Comparison of ENCODE assay signal across 8 cellular contexts in genomic region chr17:27430882-27431491, GRCh38. TPM values are rescaled to one million over a fixed set of nuclear protein-coding genes. Genes with fewer than 3 reads are reported as not detected.
DNase-seq lines count a peak whose midpoint lies in the region; ATAC-seq and TF ChIP-seq lines count a peak whose summit lies in the region.

No MANE protein-coding gene starts in this region.

- no peaks in the 10 kb centered on the region for H3K79me1 ChIP-seq in IMR-90 (ENCODE audit: low read depth in 1 of 2, low read length in 2 of 2)

- no peak overlapping the region for H2AK9ac ChIP-seq in IMR-90 (replicated peaks; ENCODE audit: low read depth, low read length, poor library complexity)

- H4K5ac ChIP-seq in IMR-90 (ENCODE audit: low read depth, low read length), result no peak overlapping the region

- POLR2A ChIA-PET in IMR-90 (lab: Charles Lee; ENCODE audit: unreplicated experiment), result no interaction called here

- BruUV-seq in Calu3 (replicated peaks; lab: Mats Ljungman, UMichigan) (no TSS peak), IMR-90 (replicated peaks; lab: Mats Ljungman, UMichigan) (no TSS peak)

- intact Hi-C loops in Calu3 (cut with micrococcal nuclease; ENCODE audit: unreplicated experiment), result no loop called here
- intact Hi-C loops in IMR-90 (cut with micrococcal nuclease), result loop anchor here (2.0 to 5.0 kb wide), 2 partner anchors 79 to 184 kb away; no protein-coding TSS in a partner anchor

- no peaks in the 10 kb centered on the region for H3K9me3 ChIP-seq in IMR-90 (ENCODE audit: control insufficient read depth, insufficient read depth, low read length)

- H3K27ac ChIP-seq in IMR-90 (ENCODE audit: insufficient read depth, low read length) (no peak overlapping the region), brain microvascular endothelial cell (no peak overlapping the region)

- DNase-seq in Calu3, result peak; percentile 69
- DNase-seq in IMR-90, result peak; percentile 51
- DNase-seq in brain microvascular endothelial cell, result peak; percentile 38
- DNase-seq in left kidney (ENCODE audit: low read depth, low spot score), result peak; percentile 59
- no peak for DNase-seq in DMS79 treated with DMSO at 0.1 percent for 48 hours (lab: John Stamatoyannopoulos, UW)
- DNase-seq in cerebellar nuclear complex (lab: John Stamatoyannopoulos, UW), result no peak
- DNase-seq in activated gamma-delta T cell treated with Interleukin-2 at 50 U/mL for 16 hours, result no peak

- H3K4ac ChIP-seq in IMR-90 (ENCODE audit: low read depth, low read length), result peak overlapping the region; percentile 56

- H2AK5ac ChIP-seq in IMR-90 (ENCODE audit: low read depth, low read length), result peak overlapping the region; percentile 85

- H3K36me3 Mint-ChIP-seq in Calu3 (ENCODE audit: insufficient read depth, unreplicated experiment), result no peaks in the 10 kb centered on the region

- H3K9me3 Mint-ChIP-seq in Calu3 (ENCODE audit: low read depth, unreplicated experiment), result no peaks in the 10 kb centered on the region

- CTCF ChIA-PET in Calu3 (lab: Charles Lee), result no interaction called here
- CTCF ChIA-PET in IMR-90 (lab: Yijun Ruan, JAX), result interaction anchor here (0.6 to 1.1 kb wide), 4 partner anchors 14 to 168 kb away, joined by 3 to 4 read pairs (median 3); no protein-coding TSS in a partner anchor

- no peak overlapping the region for H3K56ac ChIP-seq in IMR-90 (ENCODE audit: extremely low read depth, insufficient read depth, low read length)

- 80% methylated on average over 3 of the region's 10 CpGs; no CpG with 5 or more reads in 1 of the 2 experiments for WGBS in IMR-90 (ENCODE audit: extremely low coverage in 2 of 2, insufficient read length in 1 of 2), 2 experiments

- H3K36me3 ChIP-seq in IMR-90 (ENCODE audit: control insufficient read depth, insufficient read depth, low read length) (no peaks in the 10 kb centered on the region), brain microvascular endothelial cell (replicated peaks) (no peaks in the 10 kb centered on the region)

- H3K18ac ChIP-seq in IMR-90 (ENCODE audit: low read depth, low read length), result no peak overlapping the region

- in situ Hi-C loops in IMR-90 (cut with MboI; ENCODE audit: low sequenced_read_pairs), result loop anchor here (25.0 kb wide), 1 partner anchor 194 kb away; no protein-coding TSS in a partner anchor
- in situ Hi-C loops in brain microvascular endothelial cell (cut with HindIII; ENCODE audit: low pct_ligation_motif_present, low sequenced_read_pairs), result loop anchor here (25.0 kb wide), 1 partner anchor 106 kb away; no protein-coding TSS in a partner anchor

- no peaks in the 10 kb centered on the region for H3K9me1 ChIP-seq in IMR-90 (ENCODE audit: insufficient read depth, low read length)

- H4K20me1 ChIP-seq in IMR-90 (ENCODE audit: insufficient read depth, low read length), result no peaks in the 10 kb centered on the region

- peak overlapping the region; percentile 36 for H2BK15ac ChIP-seq in IMR-90 (ENCODE audit: low read depth, low read length)

- H3K27ac Mint-ChIP-seq in Calu3 (ENCODE audit: unreplicated experiment), result no peak overlapping the region

- TF ChIP-seq CTCF in Calu3 (IDR thresholded peaks at IDR 0.05; ENCODE audit: unreplicated experiment) (peak; percentile 57), IMR-90 (conservative IDR thresholded peaks at IDR 0.05; ENCODE audit: low read depth, low read length) (peak; percentile 70), brain microvascular endothelial cell (IDR thresholded peaks at IDR 0.05; ENCODE audit: low read depth, low read length, missing control alignments) (peak; percentile 88)

- H3K27me3 ChIP-seq in IMR-90 (ENCODE audit: control insufficient read depth, insufficient read depth, low read length) (no peaks in the 10 kb centered on the region), brain microvascular endothelial cell (replicated peaks) (no peaks in the 10 kb centered on the region)

- no peak overlapping the region for H2BK5ac ChIP-seq in IMR-90 (ENCODE audit: low read depth, low read length, poor library complexity, severe bottlenecking)

- H2BK20ac ChIP-seq in IMR-90 (ENCODE audit: low read depth, low read length), result peak overlapping the region; percentile 74; the same call in 1 of the 2 replicates

- H3K9ac ChIP-seq in IMR-90 (ENCODE audit: low read depth, low read length), result no peak overlapping the region

- no peak overlapping the region for H3K4me2 ChIP-seq in IMR-90 (ENCODE audit: low read depth, low read length)

- peak overlapping the region; percentile 19 for H4K91ac ChIP-seq in IMR-90 (ENCODE audit: insufficient read depth, low read depth, low read length)

- dilution Hi-C loops in IMR-90 (cut with HindIII; ENCODE audit: low sequenced_read_pairs, unreplicated experiment), result no loop called here

- H3K4me1 Mint-ChIP-seq in Calu3 (ENCODE audit: low read depth, unreplicated experiment), result no peaks in the 10 kb centered on the region

- TF ChIP-seq POLR2A in IMR-90 (IDR thresholded peaks at IDR 0.05; ENCODE audit: low read depth, low read length), result no peak

- peaks cover 6% of the 10 kb centered on the region for H3K4me1 ChIP-seq in IMR-90 (ENCODE audit: control insufficient read depth, insufficient read depth, low read length)

- TF ChIP-seq RAD21 in IMR-90 (IDR thresholded peaks at IDR 0.05; ENCODE audit: low read length), result peak; percentile 76

- H3K4me3 Mint-ChIP-seq in Calu3 (ENCODE audit: low read depth, unreplicated experiment), result no peak overlapping the region

- ATAC-seq in IMR-90 (ENCODE audit: low read depth) (peak; percentile 80), GM19328 (IDR thresholded peaks at IDR 0.05; ENCODE audit: unreplicated experiment) (no peak)

- H2AFZ ChIP-seq in IMR-90 (replicated peaks; ENCODE audit: low read length, poor library complexity), result peak overlapping the region; percentile 71

- peak overlapping the region; percentile 85 for H2BK120ac ChIP-seq in IMR-90 (ENCODE audit: low read depth, low read length)

- no peak overlapping the region; a peak in 1 of 4 replicates for H4K8ac ChIP-seq in IMR-90 (ENCODE audit: low read depth in 2 of 2, low read length in 2 of 2)

- no peak overlapping the region for H3K14ac ChIP-seq in IMR-90 (replicated peaks; ENCODE audit: low read depth, low read length)

- no peaks in the 10 kb centered on the region for H3K27me3 Mint-ChIP-seq in Calu3 (ENCODE audit: unreplicated experiment)

- H3K23ac ChIP-seq in IMR-90 (ENCODE audit: low read depth, low read length), result no peak overlapping the region

- no peak overlapping the region for H3K4me3 ChIP-seq in IMR-90 (ENCODE audit: insufficient read depth, low read depth, low read length)
- no peak overlapping the region for H3K4me3 ChIP-seq in brain microvascular endothelial cell (ENCODE audit: low read depth, low read length)

TF ChIP-seq in IMR-90, 13 proteins besides CTCF, POLR2A, EP300 and RAD21:
- TF ChIP-seq, protein P1, sequence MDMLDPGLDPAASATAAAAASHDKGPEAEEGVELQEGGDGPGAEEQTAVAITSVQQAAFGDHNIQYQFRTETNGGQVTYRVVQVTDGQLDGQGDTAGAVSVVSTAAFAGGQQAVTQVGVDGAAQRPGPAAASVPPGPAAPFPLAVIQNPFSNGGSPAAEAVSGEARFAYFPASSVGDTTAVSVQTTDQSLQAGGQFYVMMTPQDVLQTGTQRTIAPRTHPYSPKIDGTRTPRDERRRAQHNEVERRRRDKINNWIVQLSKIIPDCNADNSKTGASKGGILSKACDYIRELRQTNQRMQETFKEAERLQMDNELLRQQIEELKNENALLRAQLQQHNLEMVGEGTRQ (IDR thresholded peaks at IDR 0.05; ENCODE audit: low read depth, low read length), result no peak
- no peak for TF ChIP-seq MXI1 (IDR thresholded peaks at IDR 0.05; ENCODE audit: borderline replicate concordance, low read depth, low read length)
- no peak for TF ChIP-seq ELK1 (IDR thresholded peaks at IDR 0.05; ENCODE audit: borderline replicate concordance, low read depth, low read length)
- no peak for TF ChIP-seq RCOR1 (IDR thresholded peaks at IDR 0.05; ENCODE audit: insufficient replicate concordance, low read length)
- TF ChIP-seq MAZ (IDR thresholded peaks at IDR 0.05; ENCODE audit: borderline replicate concordance, low read depth, low read length), result peak; percentile 33; the same call in 1 of the 2 replicates
- no peak for TF ChIP-seq CEBPB (IDR thresholded peaks at IDR 0.05; ENCODE audit: low read depth, low read length)
- no peak for TF ChIP-seq NFE2L2 (IDR thresholded peaks at IDR 0.05; ENCODE audit: low read depth, low read length)
- TF ChIP-seq FOS (IDR thresholded peaks at IDR 0.05; ENCODE audit: low read depth, low read length), result no peak
- no peak for TF ChIP-seq CHD1 (IDR thresholded peaks at IDR 0.05; ENCODE audit: low read depth, low read length)
- TF ChIP-seq BHLHE40 (IDR thresholded peaks at IDR 0.05; ENCODE audit: low read depth, low read length), result no peak
- TF ChIP-seq SMC3 (IDR thresholded peaks at IDR 0.05; ENCODE audit: low read depth, low read length), result peak; percentile 82
- no peak for TF ChIP-seq MAFK (IDR thresholded peaks at IDR 0.05; ENCODE audit: low read depth, low read length)

RNA-seq across cellular contexts. Expression of gene KSR1, which starts 25.3 kb away (rescaled TPM):
- total RNA-seq in Calu3 (2022) (3.6 and 4.5 TPM in 2 replicates), IMR-90 (2012; rRNA removed) (8.9 and 12.5 TPM in 2 replicates)
- 19.5 and 21.9 TPM in 2 replicates for polyA plus RNA-seq in IMR-90 (2012; rRNA removed)
- 12.2 and 18.8 TPM in 2 replicates for polyA plus RNA-seq in IMR-90 (2012; cell fraction: cytosol; rRNA removed)
- 83.2 and 123 TPM in 2 replicates for polyA plus RNA-seq in IMR-90 (2012; cell fraction: nucleus; rRNA removed; ENCODE audit: low replicate concordance)

Comparison
In these comparisons a context has a peak if more than half of its experiments do, and no peak if none do; other contexts are left out.
1. DNase-seq: peak in Calu3 (single experiment), IMR-90 (single experiment), brain microvascular endothelial cell (single experiment) and left kidney (single experiment); none in DMS79 treated with DMSO at 0.1 percent for 48 hours (single experiment), cerebellar nuclear complex (0 of 2) and activated gamma-delta T cell treated with Interleukin-2 at 50 U/mL for 16 hours (single experiment).
2. Peak in every context shown above with its lines, with median percentiles within 50 percentile points of each other: CTCF ChIP-seq.